In the genomic region with DNA sequence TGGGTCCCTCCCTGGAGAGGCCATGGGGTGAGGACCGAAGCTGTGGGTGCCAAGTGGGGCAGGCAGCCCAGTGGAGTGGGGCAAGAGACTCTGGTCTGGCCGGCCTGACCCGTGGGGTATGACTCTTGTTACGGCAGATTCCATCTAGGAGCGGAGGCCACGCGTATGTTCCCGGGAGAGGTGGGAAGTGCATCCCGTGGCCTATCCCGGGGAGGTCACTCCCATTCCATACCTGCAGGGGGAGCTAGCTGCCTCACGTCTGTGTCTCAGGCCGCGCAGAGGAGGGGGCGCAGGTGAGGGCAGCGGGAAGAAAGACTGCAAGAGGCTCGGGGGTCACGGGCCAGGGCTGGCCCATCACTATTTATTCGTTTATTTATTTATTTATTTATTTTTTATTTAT, we compare ENCODE assay signal across 7 cellular contexts. TPM values are rescaled to one million over a fixed set of nuclear protein-coding genes. Genes with fewer than 3 reads are reported as not detected.
A peak's percentile ranks its signal among the peaks of the same experiment; 100 is the strongest.
DNase-seq lines count a peak whose midpoint lies in the region; FAIRE-seq and TF ChIP-seq lines count a peak whose summit lies in the region.

No MANE protein-coding gene starts in this region.

- peaks cover 87% of the 10 kb centered on the region for H3K79me2 ChIP-seq in astrocyte (ENCODE audit: insufficient read depth, low read length)

- H3K4me1 ChIP-seq in astrocyte (ENCODE audit: insufficient read depth, low read length) (peaks cover 12% of the 10 kb centered on the region), kidney (ENCODE audit: control insufficient read depth in 1 of 2, insufficient read depth in 1 of 2, low read depth in 1 of 2, low read length in 2 of 2) (peaks cover 0 to 6% of the 10 kb centered on the region in 2 donors), uterus (peaks cover 0 to 10% of the 10 kb centered on the region in 2 donors), prostate gland (replicated peaks) (peaks cover 7% of the 10 kb centered on the region)

- H3K4me2 ChIP-seq in astrocyte (ENCODE audit: low read length) = no peak overlapping the region

- peak overlapping the region; percentile 72 for H3K4me3 Mint-ChIP-seq in astrocyte (ENCODE audit: unreplicated experiment)
- H3K4me3 Mint-ChIP-seq in activated T-helper 1 cell treated with anti-CD3 and anti-CD28 coated beads, Interleukin-12 subunit alpha, Interleukin-12 subunit beta, Interleukin-2, Interleukin-4 antibody, amounts not matched to agents 30 ng/mL and 10 ng/mL and 1 ng/mL, durations not matched to agents 14 hours and 24 hours and 36 hours = no peak overlapping the region

- no peaks in the 10 kb centered on the region for H3K9me3 Mint-ChIP-seq in astrocyte (ENCODE audit: unreplicated experiment)
- no peaks in the 10 kb centered on the region for H3K9me3 Mint-ChIP-seq in activated T-helper 1 cell treated with anti-CD3 and anti-CD28 coated beads, Interleukin-12 subunit alpha, Interleukin-12 subunit beta, Interleukin-2, Interleukin-4 antibody, amounts not matched to agents 30 ng/mL and 10 ng/mL and 1 ng/mL, durations not matched to agents 14 hours and 24 hours and 36 hours

- H3K27ac Mint-ChIP-seq in astrocyte (ENCODE audit: unreplicated experiment) = no peak overlapping the region
- no peak overlapping the region for H3K27ac Mint-ChIP-seq in activated T-helper 1 cell treated with anti-CD3 and anti-CD28 coated beads, Interleukin-12 subunit alpha, Interleukin-12 subunit beta, Interleukin-2, Interleukin-4 antibody, amounts not matched to agents 30 ng/mL and 10 ng/mL and 1 ng/mL, durations not matched to agents 14 hours and 24 hours and 36 hours

- 78% methylated on average over 18 of the region's 18 CpGs for WGBS in prostate gland

- H3K9ac ChIP-seq in astrocyte (ENCODE audit: low read length) (no peak overlapping the region), kidney (ENCODE audit: low read length in 2 of 2) (no peak overlapping the region)

- H3K27me3 Mint-ChIP-seq in astrocyte (ENCODE audit: low read depth, unreplicated experiment) = no peaks in the 10 kb centered on the region
- H3K27me3 Mint-ChIP-seq in activated T-helper 1 cell treated with anti-CD3 and anti-CD28 coated beads, Interleukin-12 subunit alpha, Interleukin-12 subunit beta, Interleukin-2, Interleukin-4 antibody, amounts not matched to agents 30 ng/mL and 10 ng/mL and 1 ng/mL, durations not matched to agents 14 hours and 24 hours and 36 hours (ENCODE audit: insufficient read depth) = no peaks in the 10 kb centered on the region

- FAIRE-seq in astrocyte (lab: Jason Lieb, UNC) (no peak), kidney (lab: Jason Lieb, UNC) (no peak)

- TF ChIP-seq POLR2A in uterus (IDR thresholded peaks at IDR 0.05) = no peak
- no peak for TF ChIP-seq POLR2A in prostate gland (IDR thresholded peaks at IDR 0.05)

- H3K27ac ChIP-seq in astrocyte (ENCODE audit: low read depth, low read length) = no peak overlapping the region
- no peak overlapping the region for H3K27ac ChIP-seq in kidney (ENCODE audit: low read depth in 2 of 2, low read length in 2 of 2)
- no peak overlapping the region for H3K27ac ChIP-seq in uterus
- H3K27ac ChIP-seq in prostate gland = no peak overlapping the region

- H3K9me3 ChIP-seq in astrocyte (ENCODE audit: insufficient read depth, low read depth, low read length) (no peaks in the 10 kb centered on the region), kidney (ENCODE audit: control insufficient read depth in 1 of 2, low read length in 2 of 2) (no peaks in the 10 kb centered on the region), uterus (no peaks in the 10 kb centered on the region), prostate gland (no peaks in the 10 kb centered on the region)

- H3K4me3 ChIP-seq in astrocyte (ENCODE audit: insufficient read depth, low read depth, low read length) (no peak overlapping the region), kidney (ENCODE audit: low read length in 2 of 2) (no peak overlapping the region), uterus (no peak overlapping the region), prostate gland (no peak overlapping the region)

- H3K36me3 Mint-ChIP-seq in astrocyte (ENCODE audit: low read depth, unreplicated experiment) = peaks cover 4% of the 10 kb centered on the region
- H3K36me3 Mint-ChIP-seq in activated T-helper 1 cell treated with anti-CD3 and anti-CD28 coated beads, Interleukin-12 subunit alpha, Interleukin-12 subunit beta, Interleukin-2, Interleukin-4 antibody, amounts not matched to agents 30 ng/mL and 10 ng/mL and 1 ng/mL, durations not matched to agents 14 hours and 24 hours and 36 hours (ENCODE audit: low read depth) = peaks cover 13% of the 10 kb centered on the region

- intact Hi-C loops in kidney (cut with DNase I) (no loop called here), uterus (cut with DNase I; ENCODE audit: low total_unique reads) (no loop called here), prostate gland (cut with DNase I) (no loop called here)
- intact Hi-C loops in activated T-helper 1 cell treated with anti-CD3 and anti-CD28 coated beads, Interleukin-12 subunit alpha, Interleukin-12 subunit beta, Interleukin-2, Interleukin-4 antibody, amounts not matched to agents 30 ng/mL and 10 ng/mL and 1 ng/mL, durations not matched to agents 14 hours and 24 hours and 36 hours (cut with micrococcal nuclease) = no loop called here

- DNase-seq in ELR (ENCODE audit: low read depth) (peak; percentile 53), LoVo (ENCODE audit: low spot score) (peak; percentile 17), astrocyte (ENCODE audit: low read depth) (no peak), kidney (peak; percentile 76), uterus (peak in 1 of 2 donors; percentile 50), prostate gland (ENCODE audit: low spot score) (no peak)
- DNase-seq in activated T-helper 1 cell treated with anti-CD3 and anti-CD28 coated beads, Interleukin-12 subunit alpha, Interleukin-12 subunit beta, Interleukin-2, Interleukin-4 antibody, amounts not matched to agents 30 ng/mL and 10 ng/mL and 1 ng/mL, durations not matched to agents 14 hours and 24 hours and 36 hours (ENCODE audit: low spot score) = no peak

- no peaks in the 10 kb centered on the region for H3K27me3 ChIP-seq in astrocyte (ENCODE audit: insufficient read depth, low read length)
- H3K27me3 ChIP-seq in uterus = no peaks in the 10 kb centered on the region
- no peaks in the 10 kb centered on the region for H3K27me3 ChIP-seq in prostate gland (replicated peaks; ENCODE audit: insufficient read depth)

- no peak overlapping the region for H2AFZ ChIP-seq in astrocyte (ENCODE audit: low read depth, low read length)

- H3K36me3 ChIP-seq in astrocyte (ENCODE audit: insufficient read depth, low read length) = peaks cover 2% of the 10 kb centered on the region
- H3K36me3 ChIP-seq in kidney (ENCODE audit: control insufficient read depth in 1 of 2, insufficient read depth in 2 of 2, low read length in 2 of 2) = no peaks in the 10 kb centered on the region
- H3K36me3 ChIP-seq in uterus = no peaks in the 10 kb centered on the region
- H3K36me3 ChIP-seq in prostate gland = no peaks in the 10 kb centered on the region

- TF ChIP-seq CTCF in astrocyte (IDR thresholded peaks at IDR 0.05; ENCODE audit: insufficient read depth, low read depth, low read length) (peak; percentile 29), kidney (IDR thresholded peaks at IDR 0.05; ENCODE audit: borderline replicate concordance, extremely low read depth, insufficient read depth) (peak; percentile 48), uterus (IDR thresholded peaks at IDR 0.05) (peak; percentile 22 to 56 (median 46)), prostate gland (IDR thresholded peaks at IDR 0.05) (peak in 1 of 4 experiments; percentile 22)

- peaks cover 6% of the 10 kb centered on the region for H3K4me1 Mint-ChIP-seq in astrocyte (ENCODE audit: low read depth, unreplicated experiment)
- H3K4me1 Mint-ChIP-seq in activated T-helper 1 cell treated with anti-CD3 and anti-CD28 coated beads, Interleukin-12 subunit alpha, Interleukin-12 subunit beta, Interleukin-2, Interleukin-4 antibody, amounts not matched to agents 30 ng/mL and 10 ng/mL and 1 ng/mL, durations not matched to agents 14 hours and 24 hours and 36 hours (ENCODE audit: low read depth) = peaks cover 14% of the 10 kb centered on the region

- peaks cover 80% of the 10 kb centered on the region for H4K20me1 ChIP-seq in astrocyte (ENCODE audit: insufficient read depth, low read length)

RNA-seq across cellular contexts. Expression of a gene that starts 4.9 kb away (rescaled TPM):
- total RNA-seq in astrocyte = 60.8 and 64.1 TPM in 2 replicates
- total RNA-seq in kidney = 66.2 TPM
- polyA plus RNA-seq in kidney (ENCODE audit: insufficient read depth, low read depth, low replicate concordance) = 33.1 TPM
- total RNA-seq in uterus = 10 to 100 TPM in 3 of 4 donors, 1 to 10 TPM in 1; 8.2 to 59.4 (median 46.7) TPM
- total RNA-seq in prostate gland = 100 to 1,000 TPM in 1 of 2 donors, 10 to 100 TPM in 1; 56.5 to 107 TPM
- 95.2 and 101 TPM in 2 replicates for total RNA-seq in activated T-helper 1 cell treated with anti-CD3 and anti-CD28 coated beads, Interleukin-12 subunit alpha, Interleukin-12 subunit beta, Interleukin-2, Interleukin-4 antibody, amounts not matched to agents 30 ng/mL and 10 ng/mL and 1 ng/mL, durations not matched to agents 14 hours and 24 hours and 36 hours

RNA-seq across cellular contexts. Expression of a gene that starts 40.7 kb away (rescaled TPM):
- total RNA-seq in astrocyte = 3.7 and 5.7 TPM in 2 replicates
- total RNA-seq in kidney = 10.3 TPM
- polyA plus RNA-seq in kidney (ENCODE audit: insufficient read depth, low read depth, low replicate concordance) = 6.1 TPM
- total RNA-seq in uterus = 1 to 10 TPM; 1.0 to 5.5 (median 2.8) TPM
- 10 to 100 TPM; 17.3 to 25.1 TPM for total RNA-seq in prostate gland
- 8.4 and 9.6 TPM in 2 replicates for total RNA-seq in activated T-helper 1 cell treated with anti-CD3 and anti-CD28 coated beads, Interleukin-12 subunit alpha, Interleukin-12 subunit beta, Interleukin-2, Interleukin-4 antibody, amounts not matched to agents 30 ng/mL and 10 ng/mL and 1 ng/mL, durations not matched to agents 14 hours and 24 hours and 36 hours

RNA-seq across cellular contexts. Expression of a gene that starts 40.7 kb away (rescaled TPM):
- total RNA-seq in astrocyte (72.2 and 73.4 TPM in 2 replicates), kidney (90.1 TPM), uterus (10 to 100 TPM in 3 of 4 donors, 1 to 10 TPM in 1; 9.5 to 68.9 (median 28.0) TPM), prostate gland (100 to 1,000 TPM; 161 to 248 TPM)
- 49.5 TPM for polyA plus RNA-seq in kidney (ENCODE audit: insufficient read depth, low read depth, low replicate concordance)
- 38.0 and 41.5 TPM in 2 replicates for total RNA-seq in activated T-helper 1 cell treated with anti-CD3 and anti-CD28 coated beads, Interleukin-12 subunit alpha, Interleukin-12 subunit beta, Interleukin-2, Interleukin-4 antibody, amounts not matched to agents 30 ng/mL and 10 ng/mL and 1 ng/mL, durations not matched to agents 14 hours and 24 hours and 36 hours

Comparison
In these comparisons a context has a peak if more than half of its experiments do, and no peak if none do; other contexts are left out.
1. DNase-seq: peak in ELR (single experiment), LoVo (single experiment) and kidney (single experiment); none in astrocyte (single experiment), prostate gland (single experiment) and activated T-helper 1 cell treated with anti-CD3 and anti-CD28 coated beads, Interleukin-12 subunit alpha, Interleukin-12 subunit beta, Interleukin-2, Interleukin-4 antibody, amounts not matched to agents 30 ng/mL and 10 ng/mL and 1 ng/mL, durations not matched to agents 14 hours and 24 hours and 36 hours (single experiment).